ENCODE assay signal across 16 cellular contexts in genomic region chr11:108370990-108371389, GRCh38.
DNase-seq lines count a peak whose midpoint lies in the region; ATAC-seq and TF ChIP-seq lines count a peak whose summit lies in the region.
"Had no signal": no experiment of that assay in that cellular context is flagged by ENCODE, and none has a peak within 500 bp of the region (broad histone marks: within the 10 kb centered on the region; RNA-seq: fewer than 3 reads in every experiment).

No MANE protein-coding gene starts in this region.

- peaks cover 7% of the 10 kb centered on the region for H3K36me3 Mint-ChIP-seq in natural killer cell
- peaks cover 11% of the 10 kb centered on the region for H3K36me3 Mint-ChIP-seq in natural killer cell treated with Interleukin-12 subunit alpha and Interleukin-12 subunit beta and Interleukin-15 and Interleukin-18, amount 100 ng/mL, for 72 hours
- peaks cover 48% of the 10 kb centered on the region for H3K36me3 Mint-ChIP-seq in activated T-helper 17 cell treated with anti-CD3 and anti-CD28 coated beads, Interleukin-2, amount 50 U/mL, for 72 hours (ENCODE audit: low read depth)

- intact Hi-C loops in natural killer cell (cut with micrococcal nuclease), result no loop called here
- intact Hi-C loops in sciatic nerve (cut with DNase I), result no loop called here

- no peak overlapping the region for H3K4me3 Mint-ChIP-seq in natural killer cell
- H3K4me3 Mint-ChIP-seq in natural killer cell treated with Interleukin-12 subunit alpha and Interleukin-12 subunit beta and Interleukin-15 and Interleukin-18, amount 100 ng/mL, for 72 hours, result no peak overlapping the region
- H3K4me3 Mint-ChIP-seq in activated T-helper 17 cell treated with anti-CD3 and anti-CD28 coated beads, Interleukin-2, amount 50 U/mL, for 72 hours, result no peak overlapping the region
- H3K4me3 Mint-ChIP-seq: B cell; CD4-positive, alpha-beta T cell; HFFc6 had no signal

- peaks cover 0 to 5% of the 10 kb centered on the region in 2 donors for H3K4me1 Mint-ChIP-seq in natural killer cell
- H3K4me1 Mint-ChIP-seq in natural killer cell treated with Interleukin-12 subunit alpha and Interleukin-12 subunit beta and Interleukin-15 and Interleukin-18, amount 100 ng/mL, for 72 hours (ENCODE audit: low read depth in 2 of 2), result no peaks in the 10 kb centered on the region
- no peaks in the 10 kb centered on the region for H3K4me1 Mint-ChIP-seq in activated T-helper 17 cell treated with anti-CD3 and anti-CD28 coated beads, Interleukin-2, amount 50 U/mL, for 72 hours
- H3K4me1 Mint-ChIP-seq: B cell had no signal

- DNase-seq in natural killer cell (no peak), fibroblast of mammary gland (ENCODE audit: low read depth) (peak; percentile 27), AG08395 (ENCODE audit: low spot score) (no peak), sciatic nerve (ENCODE audit: low spot score) (no peak)
- DNase-seq in natural killer cell treated with Interleukin-12 subunit alpha and Interleukin-12 subunit beta and Interleukin-15 and Interleukin-18, amount 100 ng/mL, for 72 hours (ENCODE audit: low spot score), result no peak
- no peak for DNase-seq in stimulated activated CD4-positive, alpha-beta T cell treated with anti-CD3 and anti-CD28 coated beads, Interleukin-4, amount 100 ng/mL, for 1 hour
- DNase-seq: ACHN; C1 segment of cervical spinal cord; CD4-positive, alpha-beta T cell; DMS79 treated with DMSO at 0.1 percent for 48 hours; EL; GDM1; HFFc6 had no signal

- ATAC-seq in natural killer cell (no peak), sciatic nerve (no peak)
- ATAC-seq in natural killer cell treated with Interleukin-12 subunit alpha and Interleukin-12 subunit beta and Interleukin-15 and Interleukin-18, amount 100 ng/mL, for 72 hours, result no peak
- peak; percentile 37 for ATAC-seq in activated T-helper 17 cell treated with anti-CD3 and anti-CD28 coated beads, Interleukin-2, amount 50 U/mL, for 72 hours (replicated peaks)

- no peak overlapping the region for H3K4me3 ChIP-seq in fibroblast of mammary gland (ENCODE audit: control insufficient read depth, low read depth, low read length)
- H3K4me3 ChIP-seq: HAP-1 had no signal

- no peaks in the 10 kb centered on the region for H3K27me3 Mint-ChIP-seq in natural killer cell (ENCODE audit: low read depth in 2 of 2)
- H3K27me3 Mint-ChIP-seq in natural killer cell treated with Interleukin-12 subunit alpha and Interleukin-12 subunit beta and Interleukin-15 and Interleukin-18, amount 100 ng/mL, for 72 hours, result no peaks in the 10 kb centered on the region
- no peaks in the 10 kb centered on the region for H3K27me3 Mint-ChIP-seq in activated T-helper 17 cell treated with anti-CD3 and anti-CD28 coated beads, Interleukin-2, amount 50 U/mL, for 72 hours
- H3K27me3 Mint-ChIP-seq: B cell; CD4-positive, alpha-beta T cell had no signal

- peak overlapping the region; percentile 51 to 57 for H3K27ac Mint-ChIP-seq in natural killer cell
- no peak overlapping the region for H3K27ac Mint-ChIP-seq in natural killer cell treated with Interleukin-12 subunit alpha and Interleukin-12 subunit beta and Interleukin-15 and Interleukin-18, amount 100 ng/mL, for 72 hours
- H3K27ac Mint-ChIP-seq in activated T-helper 17 cell treated with anti-CD3 and anti-CD28 coated beads, Interleukin-2, amount 50 U/mL, for 72 hours, result peak overlapping the region; percentile 0
- H3K27ac Mint-ChIP-seq: HFFc6 had no signal

- TF ChIP-seq CTCF in natural killer cell (IDR thresholded peaks at IDR 0.05), result no peak
- no peak for TF ChIP-seq CTCF in fibroblast of mammary gland (conservative IDR thresholded peaks at IDR 0.05; ENCODE audit: control insufficient read depth, insufficient read depth, low read depth, low read length)

- peaks cover 2% of the 10 kb centered on the region in 2 donors for H3K9me3 Mint-ChIP-seq in natural killer cell
- H3K9me3 Mint-ChIP-seq in natural killer cell treated with Interleukin-12 subunit alpha and Interleukin-12 subunit beta and Interleukin-15 and Interleukin-18, amount 100 ng/mL, for 72 hours, result peaks cover 3% of the 10 kb centered on the region
- H3K9me3 Mint-ChIP-seq in activated T-helper 17 cell treated with anti-CD3 and anti-CD28 coated beads, Interleukin-2, amount 50 U/mL, for 72 hours, result no peaks in the 10 kb centered on the region

Comparison
In these comparisons a context has a peak if more than half of its experiments do, and no peak if none do; other contexts are left out.
1. H3K27ac Mint-ChIP-seq: peak in natural killer cell (2 of 2) and activated T-helper 17 cell treated with anti-CD3 and anti-CD28 coated beads, Interleukin-2, amount 50 U/mL, for 72 hours (single experiment); none in natural killer cell treated with Interleukin-12 subunit alpha and Interleukin-12 subunit beta and Interleukin-15 and Interleukin-18, amount 100 ng/mL, for 72 hours (0 of 2).